In genomic region chr5:134524219-134524825, GRCh38 we compare ENCODE assay signal across 8 cellular contexts. TPM values are rescaled to one million over a fixed set of nuclear protein-coding genes. Genes with fewer than 3 reads are reported as not detected.
A peak's percentile ranks its signal among the peaks of the same experiment; 100 is the strongest.
DNase-seq lines count a peak whose midpoint lies in the region; ATAC-seq and TF ChIP-seq lines count a peak whose summit lies in the region.

No MANE protein-coding gene starts in this region.

- H3K4me3 ChIP-seq in Karpas-422 (ENCODE audit: low read length) (peak overlapping the region; percentile 94), right atrium auricular region (peak overlapping the region; percentile 80 to 90), upper lobe of right lung (peak overlapping the region; percentile 81)

- peaks cover 36% of the 10 kb centered on the region for H3K79me2 ChIP-seq in Karpas-422 (ENCODE audit: low read length)

- H3K4me1 ChIP-seq in Karpas-422 (ENCODE audit: low read length) = peaks cover 56% of the 10 kb centered on the region
- H3K4me1 ChIP-seq in right atrium auricular region = peaks cover 0 to 22% of the 10 kb centered on the region in 2 donors
- H3K4me1 ChIP-seq in upper lobe of right lung = peaks cover 27% of the 10 kb centered on the region

- H3K4me2 ChIP-seq in Karpas-422 (ENCODE audit: low read depth, low read length, poor library complexity, severe bottlenecking) = peak overlapping the region; percentile 92

- H3K9me2 ChIP-seq in Karpas-422 (replicated peaks; ENCODE audit: insufficient read depth, low read length) = no peaks in the 10 kb centered on the region

- H3K9me3 ChIP-seq in Karpas-422 (ENCODE audit: low read length) (no peaks in the 10 kb centered on the region), T-helper 17 cell (ENCODE audit: control insufficient read depth, low read length, poor library complexity, severe bottlenecking) (no peaks in the 10 kb centered on the region), right atrium auricular region (no peaks in the 10 kb centered on the region), upper lobe of right lung (no peaks in the 10 kb centered on the region)

- peak overlapping the region; percentile 59; the same call in 1 of the 2 replicates for H2AFZ ChIP-seq in Karpas-422 (ENCODE audit: low read length)

- H3K36me3 ChIP-seq in Karpas-422 (ENCODE audit: insufficient read depth, low read length) (0 out of 2 replicates have a peak, but pooled peaks cover under 1% of the 10 kb centered on the region), right atrium auricular region (no peaks in the 10 kb centered on the region), upper lobe of right lung (no peaks in the 10 kb centered on the region)

- DNase-seq in EL (peak; percentile 78), Karpas-422 (peak; percentile 86), T-helper 17 cell (peak; percentile 50 to 56 (median 52)), anterior cingulate cortex (lab: John Stamatoyannopoulos, UW) (peak in 54 of 58 donors; percentile 30 to 86 (median 73)), right atrium auricular region (ENCODE audit: low spot score) (peak; percentile 92), posterior vena cava (ENCODE audit: low spot score) (peak; percentile 95), upper lobe of right lung (peak; percentile 94)

- 0 out of 2 replicates have a peak, but pooled peaks cover 9% of the 10 kb centered on the region for H4K20me1 ChIP-seq in Karpas-422 (ENCODE audit: insufficient read depth, low read depth, low read length)

- peak overlapping the region; percentile 99 for H3K9ac ChIP-seq in Karpas-422 (ENCODE audit: low read length)

- H3K36me3 Mint-ChIP-seq in T-helper 17 cell (ENCODE audit: low read depth) = peaks cover 2% of the 10 kb centered on the region

- TF ChIP-seq CTCF in right atrium auricular region (IDR thresholded peaks at IDR 0.05) (no peak), upper lobe of right lung (IDR thresholded peaks at IDR 0.05) (no peak)

- H3K27me3 ChIP-seq in Karpas-422 (ENCODE audit: low read length) (no peaks in the 10 kb centered on the region), right atrium auricular region (no peaks in the 10 kb centered on the region), upper lobe of right lung (no peaks in the 10 kb centered on the region)

- intact Hi-C loops in posterior vena cava (cut with DNase I) = loop anchor here (10.0 kb wide), 3 partner anchors 50 to 110 kb away; partner anchors contain the start of gene CDKN2AIPNL (in 1 of the 2)
- intact Hi-C loops in upper lobe of right lung (cut with DNase I) = no loop called here

- peaks cover 22% of the 10 kb centered on the region for H3K4me1 Mint-ChIP-seq in T-helper 17 cell

- H3K27ac ChIP-seq in Karpas-422 (ENCODE audit: low read length) = peak overlapping the region; percentile 97
- peak overlapping the region; percentile 98 to 100 for H3K27ac ChIP-seq in right atrium auricular region
- H3K27ac ChIP-seq in upper lobe of right lung = peak overlapping the region; percentile 99

- H3K27ac Mint-ChIP-seq in T-helper 17 cell = peak overlapping the region; percentile 97

- H3K27me3 Mint-ChIP-seq in T-helper 17 cell = no peaks in the 10 kb centered on the region

- peak; percentile 20 for ATAC-seq in T-helper 17 cell
- peak; percentile 60 for ATAC-seq in upper lobe of right lung
- ATAC-seq in HG03196 (IDR thresholded peaks at IDR 0.05; ENCODE audit: unreplicated experiment) = no peak

- H3K4me3 Mint-ChIP-seq in T-helper 17 cell = peak overlapping the region; percentile 99

RNA-seq across cellular contexts. Expression of gene JADE2, which starts 1.1 kb away (rescaled TPM):
- 82.1 and 139 TPM in 2 replicates for total RNA-seq in Karpas-422 (2014; rRNA removed; shearing (Covaris generic); ENCODE audit: low replicate concordance)
- total RNA-seq in T-helper 17 cell = 100 to 1,000 TPM; 129 to 138 TPM
- 10 to 100 TPM; 37.5 to 47.6 TPM for total RNA-seq in right atrium auricular region
- 10 to 100 TPM; 38.4 to 41.1 TPM for total RNA-seq in posterior vena cava
- total RNA-seq in upper lobe of right lung = 86.7 TPM
